Comparison of ENCODE assay signal across 14 cellular contexts in the genomic region with DNA sequence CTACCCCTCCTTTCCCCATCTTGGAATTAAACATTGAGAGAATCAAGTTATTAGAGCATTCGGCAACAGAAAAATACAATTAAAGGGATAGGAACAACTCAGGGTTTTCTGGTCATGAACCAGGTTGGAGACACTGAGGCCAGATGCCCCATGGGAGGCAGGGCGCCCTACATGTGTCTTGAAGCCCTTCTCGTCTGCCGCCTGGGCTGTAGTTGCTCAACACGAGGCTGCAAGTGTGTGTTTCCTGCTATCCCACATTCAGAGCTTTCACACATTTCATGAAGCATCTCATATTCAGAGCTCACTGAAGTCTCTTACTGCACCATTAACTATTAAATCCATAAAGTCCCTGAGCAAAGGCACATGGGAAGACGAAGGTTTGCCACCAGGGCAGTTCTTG. TPM values are rescaled to one million over a fixed set of nuclear protein-coding genes. Genes with fewer than 3 reads are reported as not detected.
A peak's percentile ranks its signal among the peaks of the same experiment; 100 is the strongest.
DNase-seq lines count a peak whose midpoint lies in the region; ATAC-seq and TF ChIP-seq lines count a peak whose summit lies in the region.
"Had no signal": no experiment of that assay in that cellular context is flagged by ENCODE, and none has a peak within 500 bp of the region (broad histone marks: within the 10 kb centered on the region; RNA-seq: fewer than 3 reads in every experiment).

No MANE protein-coding gene starts in this region.

- H3K36me3 Mint-ChIP-seq in activated T-cell treated with anti-CD3 and anti-CD28 coated beads, Interleukin-2, amount 50 U/mL, for 24 hours (ENCODE audit: low read depth): peaks cover 14% of the 10 kb centered on the region
- H3K36me3 Mint-ChIP-seq in activated T-cell treated with anti-CD3 and anti-CD28 coated beads, Interleukin-2, amount 50 U/mL, for 4 hours (ENCODE audit: insufficient read depth): peaks cover 13% of the 10 kb centered on the region
- H3K36me3 Mint-ChIP-seq in central memory CD8-positive, alpha-beta T cell (ENCODE audit: insufficient read depth): peaks cover 4% of the 10 kb centered on the region
- H3K36me3 Mint-ChIP-seq in stimulated activated effector memory CD8-positive, alpha-beta T cell treated with anti-CD3 and anti-CD28 coated beads, Interleukin-12 subunit alpha, Interleukin-12 subunit beta, amount 100 ng/mL, for 72 hours: no peaks in the 10 kb centered on the region

- H3K4me1 Mint-ChIP-seq in activated T-cell treated with anti-CD3 and anti-CD28 coated beads, Interleukin-2, amount 50 U/mL, for 24 hours (ENCODE audit: low read depth): peaks cover 78% of the 10 kb centered on the region
- peaks cover 74% of the 10 kb centered on the region for H3K4me1 Mint-ChIP-seq in activated T-cell treated with anti-CD3 and anti-CD28 coated beads, Interleukin-2, amount 50 U/mL, for 4 hours (ENCODE audit: low read depth)
- peaks cover 67% of the 10 kb centered on the region for H3K4me1 Mint-ChIP-seq in central memory CD8-positive, alpha-beta T cell
- peaks cover 66% of the 10 kb centered on the region for H3K4me1 Mint-ChIP-seq in stimulated activated effector memory CD8-positive, alpha-beta T cell treated with anti-CD3 and anti-CD28 coated beads, Interleukin-12 subunit alpha, Interleukin-12 subunit beta, amount 100 ng/mL, for 72 hours

- POLR2A ChIA-PET in RWPE1 (lab: Yijun Ruan, JAX; ENCODE audit: low non-redundant PET): no interaction called here

- no peak overlapping the region for H3K27ac ChIP-seq in RWPE1
- H3K27ac ChIP-seq: KMS-11 had no signal

- no peak overlapping the region for H3K4me3 Mint-ChIP-seq in activated T-cell treated with anti-CD3 and anti-CD28 coated beads, Interleukin-2, amount 50 U/mL, for 24 hours
- H3K4me3 Mint-ChIP-seq in activated T-cell treated with anti-CD3 and anti-CD28 coated beads, Interleukin-2, amount 50 U/mL, for 4 hours: no peak overlapping the region
- peak overlapping the region; percentile 39 for H3K4me3 Mint-ChIP-seq in central memory CD8-positive, alpha-beta T cell
- H3K4me3 Mint-ChIP-seq in stimulated activated effector memory CD8-positive, alpha-beta T cell treated with anti-CD3 and anti-CD28 coated beads, Interleukin-12 subunit alpha, Interleukin-12 subunit beta, amount 100 ng/mL, for 72 hours: peak overlapping the region; percentile 17

- CTCF ChIA-PET in RWPE1 (lab: Yijun Ruan, JAX): no interaction called here

- TF ChIP-seq CTCF in RWPE1 (conservative IDR thresholded peaks at IDR 0.05; ENCODE audit: low read depth): no peak

- no peak for DNase-seq in activated T-cell treated with anti-CD3 and anti-CD28 coated beads, Interleukin-2, amount 50 U/mL, for 24 hours
- DNase-seq in activated T-cell treated with anti-CD3 and anti-CD28 coated beads, Interleukin-2, amount 50 U/mL, for 4 hours: no peak
- DNase-seq in MV-4-11 (lab: John Stamatoyannopoulos, UW) (peak; percentile 13), RWPE1 (ENCODE audit: low spot score) (no peak), dedifferentiated amniotic fluid mesenchymal stem cell (ENCODE audit: extremely low spot score) (no peak)
- DNase-seq in central memory CD8-positive, alpha-beta T cell (ENCODE audit: low spot score in 2 of 2): no peak
- DNase-seq in stimulated activated effector memory CD8-positive, alpha-beta T cell treated with anti-CD3 and anti-CD28 coated beads, Interleukin-12 subunit alpha, Interleukin-12 subunit beta, amount 100 ng/mL, for 72 hours (ENCODE audit: low spot score in 2 of 2): no peak
- DNase-seq: 8988T, BE2C, NCI-H187, NCI-H748 treated with DMSO at 0.1 percent for 48 hours, RPMI8226 had no signal

- no peaks in the 10 kb centered on the region for H3K9me3 Mint-ChIP-seq in activated T-cell treated with anti-CD3 and anti-CD28 coated beads, Interleukin-2, amount 50 U/mL, for 24 hours
- H3K9me3 Mint-ChIP-seq in activated T-cell treated with anti-CD3 and anti-CD28 coated beads, Interleukin-2, amount 50 U/mL, for 4 hours: no peaks in the 10 kb centered on the region
- no peaks in the 10 kb centered on the region for H3K9me3 Mint-ChIP-seq in central memory CD8-positive, alpha-beta T cell
- H3K9me3 Mint-ChIP-seq in stimulated activated effector memory CD8-positive, alpha-beta T cell treated with anti-CD3 and anti-CD28 coated beads, Interleukin-12 subunit alpha, Interleukin-12 subunit beta, amount 100 ng/mL, for 72 hours: no peaks in the 10 kb centered on the region

- peak overlapping the region; percentile 9 for H3K27ac Mint-ChIP-seq in activated T-cell treated with anti-CD3 and anti-CD28 coated beads, Interleukin-2, amount 50 U/mL, for 24 hours
- H3K27ac Mint-ChIP-seq in central memory CD8-positive, alpha-beta T cell (ENCODE audit: low read depth): peak overlapping the region; percentile 19
- peak overlapping the region; percentile 54 for H3K27ac Mint-ChIP-seq in stimulated activated effector memory CD8-positive, alpha-beta T cell treated with anti-CD3 and anti-CD28 coated beads, Interleukin-12 subunit alpha, Interleukin-12 subunit beta, amount 100 ng/mL, for 72 hours

- no peaks in the 10 kb centered on the region for H3K27me3 Mint-ChIP-seq in activated T-cell treated with anti-CD3 and anti-CD28 coated beads, Interleukin-2, amount 50 U/mL, for 24 hours
- H3K27me3 Mint-ChIP-seq in activated T-cell treated with anti-CD3 and anti-CD28 coated beads, Interleukin-2, amount 50 U/mL, for 4 hours (ENCODE audit: low read depth): no peaks in the 10 kb centered on the region
- no peaks in the 10 kb centered on the region for H3K27me3 Mint-ChIP-seq in central memory CD8-positive, alpha-beta T cell

- no peak for ATAC-seq in activated T-cell treated with anti-CD3 and anti-CD28 coated beads, Interleukin-2, amount 50 U/mL, for 4 hours
- ATAC-seq in central memory CD8-positive, alpha-beta T cell (replicated peaks; ENCODE audit: extremely low read depth, poor library complexity, severe bottlenecking): no peak
- ATAC-seq in stimulated activated effector memory CD8-positive, alpha-beta T cell treated with anti-CD3 and anti-CD28 coated beads, Interleukin-12 subunit alpha, Interleukin-12 subunit beta, amount 100 ng/mL, for 72 hours: no peak
- ATAC-seq in GM21526 (IDR thresholded peaks at IDR 0.05; ENCODE audit: low FRiP score, unreplicated experiment): no peak

RNA-seq across cellular contexts. Expression of a gene that starts 28.8 kb away (rescaled TPM):
- 10 to 100 TPM; 23.6 to 37.3 (median 31.5) TPM for total RNA-seq in activated T-cell treated with anti-CD3 and anti-CD28 coated beads, Interleukin-2, amount 50 U/mL, for 4 hours

Comparison
In these comparisons a context has a peak if more than half of its experiments do, and no peak if none do; other contexts are left out.
1. H3K4me3 Mint-ChIP-seq: peak in central memory CD8-positive, alpha-beta T cell (single experiment) and stimulated activated effector memory CD8-positive, alpha-beta T cell treated with anti-CD3 and anti-CD28 coated beads, Interleukin-12 subunit alpha, Interleukin-12 subunit beta, amount 100 ng/mL, for 72 hours (single experiment); none in activated T-cell treated with anti-CD3 and anti-CD28 coated beads, Interleukin-2, amount 50 U/mL, for 24 hours (single experiment) and activated T-cell treated with anti-CD3 and anti-CD28 coated beads, Interleukin-2, amount 50 U/mL, for 4 hours (single experiment).
2. Peak in every context shown above with its lines, with median percentiles within 50 percentile points of each other: H3K27ac Mint-ChIP-seq.